In genomic region chr6:160930547-160931377, GRCh38 we compare ENCODE assay signal across 8 cellular contexts.
DNase-seq lines count a peak whose midpoint lies in the region; ATAC-seq and TF ChIP-seq lines count a peak whose summit lies in the region.

No MANE protein-coding gene starts in this region.

- H3K9ac ChIP-seq in HUES48 (ENCODE audit: low read depth, low read length) (no peak overlapping the region), SU-DHL-6 (ENCODE audit: low read length) (no peak overlapping the region)

- H3K9me3 ChIP-seq in HUES48 (ENCODE audit: control insufficient read depth, insufficient read depth, low read length) (no peaks in the 10 kb centered on the region), SU-DHL-6 (ENCODE audit: insufficient read depth, low read length) (no peaks in the 10 kb centered on the region)

- H3F3A ChIP-seq in SU-DHL-6 (ENCODE audit: insufficient read depth): no peaks in the 10 kb centered on the region

- TF ChIP-seq CTCF in SU-DHL-6 (IDR thresholded peaks at IDR 0.05; ENCODE audit: insufficient read depth, low read length, poor library complexity, severe bottlenecking): peak; percentile 38

- H3K4me2 ChIP-seq in SU-DHL-6 (ENCODE audit: low read depth, low read length, poor library complexity, severe bottlenecking): no peak overlapping the region

- peak; percentile 86 for ATAC-seq in GM21515 (IDR thresholded peaks at IDR 0.05; ENCODE audit: unreplicated experiment)
- ATAC-seq in left cardiac atrium: peak; percentile 96

- DNase-seq in DMS114 treated with DMSO at 0.1 percent for 48 hours (lab: John Stamatoyannopoulos, UW; ENCODE audit: unreplicated experiment) (peak; percentile 30), amniotic epithelial cell (ENCODE audit: low read depth) (peak; percentile 97), left cardiac atrium (peak; percentile 79), posterior vena cava (ENCODE audit: low spot score) (peak; percentile 94), ureter (ENCODE audit: low spot score) (peak; percentile 87)

- H3K27ac ChIP-seq in HUES48 (ENCODE audit: low read depth, low read length) (no peak overlapping the region), SU-DHL-6 (ENCODE audit: low read depth, low read length) (no peak overlapping the region)

- H2AFZ ChIP-seq in SU-DHL-6 (ENCODE audit: low read depth, low read length, severe bottlenecking): no peak overlapping the region

- H3K27me3 ChIP-seq in HUES48 (ENCODE audit: control insufficient read depth, insufficient read depth, low read length) (peaks cover 9% of the 10 kb centered on the region), SU-DHL-6 (ENCODE audit: low read length) (no peaks in the 10 kb centered on the region)

- H3K79me2 ChIP-seq in SU-DHL-6 (ENCODE audit: insufficient read depth, low read length): no peaks in the 10 kb centered on the region

- intact Hi-C loops in left cardiac atrium (cut with DNase I): loop anchor here (2.0 to 10.0 kb wide), 3 partner anchors 62 to 442 kb away; no protein-coding TSS in a partner anchor
- intact Hi-C loops in posterior vena cava (cut with DNase I): loop anchor here (2.0 to 5.0 kb wide), 3 partner anchors 62 to 447 kb away; no protein-coding TSS in a partner anchor

- H3K36me3 ChIP-seq in HUES48 (ENCODE audit: control insufficient read depth, insufficient read depth, low read length) (no peaks in the 10 kb centered on the region), SU-DHL-6 (ENCODE audit: low read length) (no peaks in the 10 kb centered on the region)

- no peaks in the 10 kb centered on the region for H4K20me1 ChIP-seq in SU-DHL-6 (ENCODE audit: low read depth, low read length)

- H3K4me1 ChIP-seq in HUES48 (ENCODE audit: control insufficient read depth, insufficient read depth, low read length): peaks cover 8% of the 10 kb centered on the region

- peak overlapping the region; percentile 71 for H3K4me3 ChIP-seq in HUES48 (ENCODE audit: low read depth, low read length)
- no peak overlapping the region for H3K4me3 ChIP-seq in SU-DHL-6 (ENCODE audit: insufficient read depth, low read length, poor library complexity, severe bottlenecking)

- no peaks in the 10 kb centered on the region for H3K9me2 ChIP-seq in SU-DHL-6 (replicated peaks; ENCODE audit: insufficient read depth, low read length)

Comparison
In these comparisons a context has a peak if more than half of its experiments do, and no peak if none do; other contexts are left out.
1. DNase-seq: peak in every context shown above with its lines; median percentile 97 in amniotic epithelial cell; 94 in posterior vena cava; 87 in ureter; 79 in left cardiac atrium; 30 in DMS114 treated with DMSO at 0.1 percent for 48 hours.